Comparison of ENCODE assay signal across 11 cellular contexts in the genomic region with DNA sequence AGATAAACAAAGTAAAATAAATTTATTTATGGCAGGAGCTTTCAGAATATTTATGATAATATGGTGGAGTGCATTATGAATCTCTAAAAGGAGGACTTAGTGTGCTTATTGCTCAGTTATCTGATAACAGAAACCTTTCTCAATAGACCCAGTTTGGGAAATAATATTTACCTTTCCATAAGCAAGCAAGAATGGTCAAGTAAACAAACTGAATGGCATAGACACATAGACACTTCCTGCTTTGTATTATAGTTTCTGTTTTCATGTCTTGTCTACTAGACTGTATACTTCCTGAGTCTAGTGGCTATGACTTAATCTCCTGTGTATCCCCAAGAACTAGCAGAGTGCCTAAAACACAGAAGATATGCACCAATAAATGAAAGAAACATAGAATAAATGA.
A peak's percentile ranks its signal among the peaks of the same experiment; 100 is the strongest.
DNase-seq lines count a peak whose midpoint lies in the region; ATAC-seq lines count a peak whose summit lies in the region.
"Had no signal": no experiment of that assay in that cellular context is flagged by ENCODE, and none has a peak within 500 bp of the region (broad histone marks: within the 10 kb centered on the region; RNA-seq: fewer than 3 reads in every experiment).

No MANE protein-coding gene starts in this region.

- peaks cover 36% of the 10 kb centered on the region for H3K4me1 Mint-ChIP-seq in stimulated activated memory B cell treated with anti-CD40 and anti-IgM and Interleukin-4, amounts not matched to agents 10 μg/mL and 1 μg/mL and 100 μg/mL, for 72 hours

- peak; percentile 41 for ATAC-seq in HG02884 (IDR thresholded peaks at IDR 0.05; ENCODE audit: unreplicated experiment)
- ATAC-seq in stimulated activated memory B cell treated with anti-CD40 and anti-IgM and Interleukin-4, amounts not matched to agents 10 μg/mL and 1 μg/mL and 100 μg/mL, for 72 hours = no peak

- peak overlapping the region; percentile 30 for H3K4me3 Mint-ChIP-seq in stimulated activated memory B cell treated with anti-CD40 and anti-IgM and Interleukin-4, amounts not matched to agents 10 μg/mL and 1 μg/mL and 100 μg/mL, for 72 hours

- no peaks in the 10 kb centered on the region for H3K36me3 Mint-ChIP-seq in stimulated activated memory B cell treated with anti-CD40 and anti-IgM and Interleukin-4, amounts not matched to agents 10 μg/mL and 1 μg/mL and 100 μg/mL, for 72 hours

- peak; percentile 49 for DNase-seq in NCI-H510A treated with DMSO at 0.1 percent for 48 hours (lab: John Stamatoyannopoulos, UW)
- no peak for DNase-seq in NCI-H510A (lab: John Stamatoyannopoulos, UW)
- peak; percentile 6 for DNase-seq in NAMALWA (ENCODE audit: low spot score)
- DNase-seq in ecto neural progenitor cell (ENCODE audit: low spot score) = no peak
- no peak for DNase-seq in HPDE6-E6E7 (ENCODE audit: extremely low spot score)
- DNase-seq in germinal center (ENCODE audit: low spot score) = no peak
- DNase-seq: activated CD8-positive, alpha-beta memory T cell treated with anti-CD3 and anti-CD28 coated beads for 24 hours; brain microvascular endothelial cell; SIG-M5 had no signal

- peak overlapping the region; percentile 30 for H3K27ac Mint-ChIP-seq in stimulated activated memory B cell treated with anti-CD40 and anti-IgM and Interleukin-4, amounts not matched to agents 10 μg/mL and 1 μg/mL and 100 μg/mL, for 72 hours

- H3K27me3 Mint-ChIP-seq in stimulated activated memory B cell treated with anti-CD40 and anti-IgM and Interleukin-4, amounts not matched to agents 10 μg/mL and 1 μg/mL and 100 μg/mL, for 72 hours = no peaks in the 10 kb centered on the region

- H3K9me3 Mint-ChIP-seq in stimulated activated memory B cell treated with anti-CD40 and anti-IgM and Interleukin-4, amounts not matched to agents 10 μg/mL and 1 μg/mL and 100 μg/mL, for 72 hours = no peaks in the 10 kb centered on the region

Comparison
In these comparisons a context has a peak if more than half of its experiments do, and no peak if none do; other contexts are left out.
1. DNase-seq: peak in NCI-H510A treated with DMSO at 0.1 percent for 48 hours (single experiment) and NAMALWA (single experiment); none in NCI-H510A (single experiment), ecto neural progenitor cell (single experiment), HPDE6-E6E7 (single experiment) and germinal center (single experiment).